Comparison of ENCODE assay signal across 8 cellular contexts in genomic region chr14:52043690-52044089, GRCh38. TPM values are rescaled to one million over a fixed set of nuclear protein-coding genes. Genes with fewer than 3 reads are reported as not detected.
DNase-seq lines count a peak whose midpoint lies in the region; ATAC-seq, FAIRE-seq and TF ChIP-seq lines count a peak whose summit lies in the region.

No MANE protein-coding gene starts in this region.

- no peaks in the 10 kb centered on the region for H3K23me2 ChIP-seq in H1 (ENCODE audit: low read depth, low read length)

- no peak overlapping the region for H3K18ac ChIP-seq in H1 (ENCODE audit: extremely low read depth, low read length)
- no peak overlapping the region for H3K18ac ChIP-seq in trophoblast cell (ENCODE audit: low read length)

- H3K4me3 ChIP-seq in HEK293 (ENCODE audit: low read depth, low read length) (no peak overlapping the region), H1 (ENCODE audit: extremely low read depth in 1 of 4, insufficient read depth in 2 of 4, low read depth in 3 of 4, low read length in 4 of 4) (no peak overlapping the region), trophoblast cell (ENCODE audit: low read depth, low read length) (no peak overlapping the region)

- no peak overlapping the region for H2BK15ac ChIP-seq in H1 (ENCODE audit: low read length)

- H3K27me3 ChIP-seq in H1 (replicated peaks in 1 of 4; ENCODE audit: control insufficient read depth in 3 of 4, extremely low read depth in 1 of 4, insufficient read depth in 3 of 4, low read length in 3 of 4) = no peaks in the 10 kb centered on the region
- H3K27me3 ChIP-seq in trophoblast cell (ENCODE audit: insufficient read depth, low read length) = no peaks in the 10 kb centered on the region

- H3K4me2 ChIP-seq in H1 (ENCODE audit: insufficient read depth in 1 of 2, low read depth in 2 of 2, low read length in 2 of 2) = no peak overlapping the region
- H3K4me2 ChIP-seq in trophoblast cell (ENCODE audit: low read length) = no peak overlapping the region

- POLR2A ChIA-PET in HEK293 (lab: Yijun Ruan, JAX) = no interaction called here
- POLR2A ChIA-PET in H1 (lab: Charles Lee; ENCODE audit: partially characterized antibody) = interaction anchor here (2.0 kb wide), 1 partner anchor 28 kb away, joined by 5 read pairs; no protein-coding TSS in a partner anchor

- H3K23ac ChIP-seq in H1 (ENCODE audit: insufficient read length) (no peak overlapping the region), trophoblast cell (ENCODE audit: low read length) (no peak overlapping the region)

- peak overlapping the region in 1 of 2 donors; percentile 2 for H3K4me3 Mint-ChIP-seq in CD14-positive monocyte

- CTCF ChIA-PET in HEK293 (lab: Yijun Ruan, JAX) = interaction anchor here (0.5 to 2.4 kb wide), 25 partner anchors 9 to 1339 kb away, joined by 3 to 25 read pairs (median 4); partner anchors contain the start of gene NID2
- CTCF ChIA-PET in H1 (lab: Charles Lee; ENCODE audit: partially characterized antibody) = interaction anchor here (0.6 to 10.0 kb wide), 41 partner anchors 9 to 804 kb away, joined by 3 to 135 read pairs (median 5); partner anchors contain the start of gene NID2

- no peak overlapping the region for H4K8ac ChIP-seq in H1 (ENCODE audit: extremely low read depth, insufficient read depth, low read length)
- no peak overlapping the region for H4K8ac ChIP-seq in trophoblast cell (ENCODE audit: low read depth, low read length)

- no peak overlapping the region for H3K27ac Mint-ChIP-seq in CD14-positive monocyte

- H3K4me1 Mint-ChIP-seq in CD14-positive monocyte = no peaks in the 10 kb centered on the region

- no peak overlapping the region for H2BK120ac ChIP-seq in H1 (replicated peaks; ENCODE audit: low read depth, low read length)
- no peak overlapping the region for H2BK120ac ChIP-seq in trophoblast cell (ENCODE audit: insufficient read depth, low read length, poor library complexity)

- peaks cover 0 to 7% (median 6%) of the 10 kb centered on the region in 3 donors for H3K27me3 Mint-ChIP-seq in CD14-positive monocyte (ENCODE audit: low read depth in 3 of 3)

- H2BK12ac ChIP-seq in H1 (ENCODE audit: low read depth, low read length) (no peak overlapping the region), trophoblast cell (ENCODE audit: low read length) (no peak overlapping the region)

- DNase-seq in CD14-positive monocyte (ENCODE audit: low spot score) = no peak
- DNase-seq in T-helper 22 cell (ENCODE audit: low read depth) = peak; percentile 4
- peak in 1 of 2 experiments; percentile 72 for DNase-seq in H1 (ENCODE audit: low read depth in 1 of 2, low spot score in 2 of 2)
- peak; percentile 37 to 81 for DNase-seq in trophoblast cell

- H4K20me1 ChIP-seq in H1 (replicated peaks in 1 of 2; ENCODE audit: control insufficient read depth in 1 of 2, insufficient read depth in 2 of 2, low read length in 2 of 2) = no peaks in the 10 kb centered on the region

- H3K56ac ChIP-seq in H1 (replicated peaks; ENCODE audit: insufficient read length, low read depth, low read length) = no peak overlapping the region

- no peak for TF ChIP-seq EP300 in H1 (IDR thresholded peaks at IDR 0.05; ENCODE audit: borderline replicate concordance in 1 of 2, low read depth in 2 of 2, low read length in 2 of 2)

- H2AK5ac ChIP-seq in H1 (ENCODE audit: low read depth, low read length) (no peak overlapping the region), trophoblast cell (ENCODE audit: low read length) (no peak overlapping the region)

- no peak overlapping the region for H2BK20ac ChIP-seq in H1 (ENCODE audit: low read length)

- H3K4me1 ChIP-seq in HEK293 (ENCODE audit: control insufficient read depth, insufficient read depth, low read length) = no peaks in the 10 kb centered on the region
- peaks cover 0 to 2% (median under 1%) of the 10 kb centered on the region in 4 experiments; a peak in 2 of 7 replicates for H3K4me1 ChIP-seq in H1 (replicated peaks in 1 of 4; ENCODE audit: control insufficient read depth in 3 of 4, insufficient read depth in 4 of 4, low read length in 3 of 4)
- no peaks in the 10 kb centered on the region for H3K4me1 ChIP-seq in trophoblast cell (ENCODE audit: control insufficient read depth in 1 of 2, insufficient read depth in 2 of 2, low read length in 2 of 2)

- no peak overlapping the region for H3K27ac ChIP-seq in HEK293 (ENCODE audit: extremely low read depth, low read depth, low read length)
- no peak overlapping the region for H3K27ac ChIP-seq in H1 (ENCODE audit: low read depth, low read length)
- H3K27ac ChIP-seq in trophoblast cell (ENCODE audit: low read depth, low read length) = no peak overlapping the region

- H4K91ac ChIP-seq in H1 (replicated peaks; ENCODE audit: insufficient read length, low read length) (no peak overlapping the region), trophoblast cell (ENCODE audit: low read depth, low read length) (no peak overlapping the region)

- H4K5ac ChIP-seq in H1 (ENCODE audit: insufficient read length, low read depth, low read length) = no peak overlapping the region

- intact Hi-C loops in CD14-positive monocyte (cut with micrococcal nuclease) = no loop called here

- H3K9ac ChIP-seq in H1 (replicated peaks in 1 of 4; ENCODE audit: extremely low read depth in 1 of 4, low read depth in 3 of 4, low read length in 3 of 4) (no peak overlapping the region), trophoblast cell (ENCODE audit: low read length) (no peak overlapping the region)

- no peak for ATAC-seq in HG02763 (IDR thresholded peaks at IDR 0.05; ENCODE audit: unreplicated experiment)
- ATAC-seq in GM19455 (IDR thresholded peaks at IDR 0.05; ENCODE audit: unreplicated experiment) = no peak
- no peak for ATAC-seq in GM21526 (IDR thresholded peaks at IDR 0.05; ENCODE audit: low FRiP score, unreplicated experiment)

- H3K4ac ChIP-seq in H1 (replicated peaks; ENCODE audit: insufficient read length, low read depth, low read length) = no peak overlapping the region
- H3K4ac ChIP-seq in trophoblast cell (ENCODE audit: low read depth, low read length) = no peak overlapping the region

- H2AFZ ChIP-seq in H1 (ENCODE audit: low read length) (no peak overlapping the region), trophoblast cell (ENCODE audit: insufficient read depth, low read length, poor library complexity) (no peak overlapping the region)

- FAIRE-seq in H1 (lab: Jason Lieb, UNC) = no peak

- H2BK5ac ChIP-seq in H1 (ENCODE audit: low read depth, low read length) (no peak overlapping the region), trophoblast cell (ENCODE audit: low read depth, low read length, poor library complexity) (no peak overlapping the region)

- peaks cover 0 to 16% of the 10 kb centered on the region in 2 experiments; a peak in 2 of 3 replicates for H3K36me3 ChIP-seq in HEK293 (ENCODE audit: control insufficient read depth in 2 of 2, insufficient read depth in 1 of 2, low read length in 2 of 2)
- no peaks in the 10 kb centered on the region; a peak in 1 of 8 replicates for H3K36me3 ChIP-seq in H1 (ENCODE audit: control insufficient read depth in 2 of 4, insufficient read depth in 4 of 4, low read length in 3 of 4)
- peaks cover 0 to 1% of the 10 kb centered on the region in 2 experiments for H3K36me3 ChIP-seq in trophoblast cell (ENCODE audit: control insufficient read depth in 1 of 2, insufficient read depth in 2 of 2, low read length in 2 of 2)

- TF ChIP-seq CTCF in CD14-positive monocyte (IDR thresholded peaks at IDR 0.05) = peak; percentile 55
- TF ChIP-seq CTCF in HEK293 (tag by site-specific recombination; IDR thresholded peaks at IDR 0.05) = peak; percentile 47
- peak; percentile 82 to 95 (median 90) for TF ChIP-seq CTCF in H1 (IDR thresholded peaks at IDR 0.05; ENCODE audit: control extremely low read depth in 1 of 3, insufficient read depth in 1 of 3, low read depth in 1 of 3, low read length in 3 of 3)

- H3K9me3 Mint-ChIP-seq in CD14-positive monocyte = peaks cover 0 to 1% (median 0%) of the 10 kb centered on the region in 7 donors

- H3K14ac ChIP-seq in H1 (ENCODE audit: insufficient read length) = no peak overlapping the region
- H3K14ac ChIP-seq in trophoblast cell (ENCODE audit: low read length) = no peak overlapping the region

- no peaks in the 10 kb centered on the region for H3K36me3 Mint-ChIP-seq in CD14-positive monocyte

- H4K12ac ChIP-seq in trophoblast cell (ENCODE audit: low read depth, low read length) = no peak overlapping the region

- H3K9me3 ChIP-seq in HEK293 (ENCODE audit: control insufficient read depth, insufficient read depth, low read depth, low read length) = no peaks in the 10 kb centered on the region
- H3K9me3 ChIP-seq in H1 (ENCODE audit: insufficient read depth in 2 of 2, low read depth in 1 of 2, low read length in 1 of 2) = no peaks in the 10 kb centered on the region
- H3K9me3 ChIP-seq in trophoblast cell (ENCODE audit: insufficient read depth, low read depth, low read length) = peaks cover 2% of the 10 kb centered on the region

- WGBS in H1 (ENCODE audit: extremely low coverage in 1 of 2, insufficient coverage in 1 of 2, insufficient read length in 1 of 2, insufficient replicate concordance in 2 of 2, low coverage in 1 of 2, low lambda C conversion rate in 2 of 2, missing lambda C conversion rate in 1 of 2), 2 experiments = 60% methylated on average over 5 of the region's 5 CpGs; no CpG with 5 or more reads in 1 of the 2 experiments
- WGBS in trophoblast cell (ENCODE audit: extremely low coverage, insufficient coverage, insufficient read length) = no CpG with 5 or more reads among the region's 5 CpGs

- no peak for TF ChIP-seq POLR2A in H1 (IDR thresholded peaks at IDR 0.05; ENCODE audit: control extremely low read depth in 1 of 2, low read depth in 2 of 2, low read length in 2 of 2)

- H3K79me1 ChIP-seq in H1 (ENCODE audit: low read depth, low read length) (no peaks in the 10 kb centered on the region), trophoblast cell (ENCODE audit: low read length) (no peaks in the 10 kb centered on the region)

- H3K79me2 ChIP-seq in H1 (ENCODE audit: control insufficient read depth in 1 of 2, insufficient read depth in 2 of 2, low read length in 2 of 2) = no peaks in the 10 kb centered on the region
- H3K79me2 ChIP-seq in trophoblast cell (ENCODE audit: control insufficient read depth, insufficient read depth, low read length, poor library complexity) = no peaks in the 10 kb centered on the region

- peak; percentile 76 to 81 for TF ChIP-seq RAD21 in H1 (IDR thresholded peaks at IDR 0.05 in 1 of 2, conservative IDR thresholded peaks at IDR 0.05 in 1 of 2; ENCODE audit: low read depth in 2 of 2, low read length in 2 of 2)

RNA-seq across cellular contexts. Expression of gene NID2, which starts 25.2 kb away (rescaled TPM):
- polyA plus RNA-seq in CD14-positive monocyte = not detected
- 6.1 and 6.9 TPM in 2 replicates for total RNA-seq in H1 (2021; fragmentation: NEBNext Ultra II Directional; extraction: Animal tissue kit (Norgen Biotek cat#: 25700))
- 12.6 and 16.5 TPM in 2 replicates for polyA plus RNA-seq in H1 (2011; rRNA removed)
- polyA plus RNA-seq in H1 (2011; cell fraction: cytosol; rRNA removed) = 8.0 TPM
- polyA plus RNA-seq in H1 (2011; cell fraction: nucleus; rRNA removed) = 21.3 TPM
- polyA plus RNA-seq in H1 (2012, experiment 1 of 2) = 11.0 to 14.0 TPM (median 12.3 TPM) in 4 replicates
- polyA plus RNA-seq in H1 (2012, experiment 2 of 2) = 3.3 TPM
- polyA plus RNA-seq in H1 (2013, experiment 1 of 2) = 10.4 TPM
- polyA plus RNA-seq in H1 (2013, experiment 2 of 2) = 8.2 TPM
- polyA minus RNA-seq in H1 (2011; rRNA and poly(A)+ RNA removed) = 15.1 and 18.4 TPM in 2 replicates
- 6.9 TPM for polyA minus RNA-seq in H1 (2011; cell fraction: cytosol; rRNA and poly(A)+ RNA removed)
- polyA minus RNA-seq in H1 (2011; cell fraction: nucleus; rRNA and poly(A)+ RNA removed) = 12.1 TPM
- 15.5 and 16.5 TPM in 2 replicates for polyA plus RNA-seq in trophoblast cell (2013)

RNA-seq across cellular contexts. Expression of gene RTRAF, which starts 54.3 kb away (rescaled TPM):
- polyA plus RNA-seq in CD14-positive monocyte = 100 to 1,000 TPM; 149 to 152 TPM
- total RNA-seq in H1 (2021; fragmentation: NEBNext Ultra II Directional; extraction: Animal tissue kit (Norgen Biotek cat#: 25700)) = 351 and 359 TPM in 2 replicates
- polyA plus RNA-seq in H1 (2011; rRNA removed) = 60.2 and 149 TPM in 2 replicates
- polyA plus RNA-seq in H1 (2011; cell fraction: cytosol; rRNA removed) = 163 TPM
- polyA plus RNA-seq in H1 (2011; cell fraction: nucleus; rRNA removed) = 147 TPM
- 416 to 484 TPM (median 426 TPM) in 4 replicates for polyA plus RNA-seq in H1 (2012, experiment 1 of 2)
- 40.5 TPM for polyA plus RNA-seq in H1 (2012, experiment 2 of 2)
- polyA plus RNA-seq in H1 (2013, experiment 1 of 2) = 576 TPM
- polyA plus RNA-seq in H1 (2013, experiment 2 of 2) = 647 TPM
- polyA minus RNA-seq in H1 (2011; rRNA and poly(A)+ RNA removed) = 86.2 and 119 TPM in 2 replicates
- polyA minus RNA-seq in H1 (2011; cell fraction: cytosol; rRNA and poly(A)+ RNA removed) = 237 TPM
- 103 TPM for polyA minus RNA-seq in H1 (2011; cell fraction: nucleus; rRNA and poly(A)+ RNA removed)
- polyA plus RNA-seq in trophoblast cell (2013) = 446 and 476 TPM in 2 replicates

Comparison
In these comparisons a context has a peak if more than half of its experiments do, and no peak if none do; other contexts are left out.
1. RNA of gene NID2, which starts 25.2 kb away (polyA plus RNA-seq): 3.3 to 21.3 TPM in H1; not detected in CD14-positive monocyte; every median in the first group is over 4 times any median in the second.
2. Peak in every context shown above with its lines, with median percentiles within 50 percentile points of each other: CTCF ChIP-seq.